Comparison of ENCODE assay signal across 8 cellular contexts in the genomic region with DNA sequence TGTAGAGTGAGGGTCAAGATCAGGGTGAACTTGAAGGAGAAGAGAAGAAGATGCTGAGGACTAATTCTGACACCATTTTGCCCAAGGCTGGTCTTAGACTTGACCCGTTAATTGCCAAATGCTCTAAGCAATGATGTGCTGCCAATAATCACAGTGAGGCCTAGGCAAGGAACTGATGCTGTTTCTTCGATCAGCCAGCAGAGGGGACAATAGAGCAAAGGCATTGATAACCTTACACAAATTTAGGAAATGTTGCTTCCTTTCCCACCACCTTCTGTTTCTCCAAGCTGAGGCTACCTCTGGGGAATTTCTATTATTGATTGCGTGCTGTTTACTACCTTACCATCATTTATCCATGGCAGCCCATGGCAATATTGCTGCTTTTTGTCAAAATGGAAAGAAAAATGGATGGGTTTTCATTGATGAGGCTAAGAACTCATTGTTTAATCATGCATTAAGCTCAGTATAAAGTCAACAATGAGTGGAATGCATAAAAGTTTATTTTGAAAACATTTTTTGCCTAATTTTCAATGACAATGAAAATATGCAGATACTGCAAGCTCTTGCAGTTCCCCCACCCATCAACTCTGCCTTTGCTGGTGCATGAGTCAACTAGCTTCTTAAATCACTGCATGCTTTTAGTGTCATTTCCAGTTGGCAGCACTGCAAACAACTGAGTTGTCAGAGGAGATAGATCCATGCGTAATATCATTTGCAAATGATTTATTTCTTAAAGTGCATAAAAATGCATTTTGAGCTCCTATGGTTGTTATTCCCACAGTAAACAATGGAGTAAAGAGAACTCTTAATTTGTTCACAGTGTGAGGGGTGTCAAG.
DNase-seq lines count a peak whose midpoint lies in the region; ATAC-seq and TF ChIP-seq lines count a peak whose summit lies in the region.

No MANE protein-coding gene starts in this region.

- H3K79me2 ChIP-seq in mesendoderm (ENCODE audit: control insufficient read depth, insufficient read depth, low read length): no peaks in the 10 kb centered on the region

- no peak overlapping the region for H4K8ac ChIP-seq in mesendoderm (ENCODE audit: low read depth, low read length)

- H4K5ac ChIP-seq in mesendoderm (ENCODE audit: low read length): no peak overlapping the region

- H3K4ac ChIP-seq in mesendoderm (ENCODE audit: low read depth, low read length): no peak overlapping the region

- H3K4me2 ChIP-seq in mesendoderm (ENCODE audit: low read length): no peak overlapping the region

- peaks cover 0 to 10% (median 3%) of the 10 kb centered on the region in 5 experiments for H3K9me3 Mint-ChIP-seq in brain

- H3K56ac ChIP-seq in mesendoderm (ENCODE audit: low read length): no peak overlapping the region

- H3K4me3 Mint-ChIP-seq in brain: no peak overlapping the region

- H3K36me3 Mint-ChIP-seq in brain: no peaks in the 10 kb centered on the region

- H2AK5ac ChIP-seq in mesendoderm (ENCODE audit: low read length): no peak overlapping the region

- no peak overlapping the region for H3K4me3 ChIP-seq in mesendoderm (ENCODE audit: low read length)

- no peaks in the 10 kb centered on the region for H3K4me1 ChIP-seq in mesendoderm (ENCODE audit: control insufficient read depth, low read depth, low read length)

- ATAC-seq in GM19395 (IDR thresholded peaks at IDR 0.05; ENCODE audit: unreplicated experiment): peak; percentile 90
- peak; percentile 75 for ATAC-seq in HG03196 (IDR thresholded peaks at IDR 0.05; ENCODE audit: unreplicated experiment)

- no peaks in the 10 kb centered on the region for H3K79me1 ChIP-seq in mesendoderm (ENCODE audit: low read length)

- H3K18ac ChIP-seq in mesendoderm (ENCODE audit: low read length): no peak overlapping the region

- no peaks in the 10 kb centered on the region for H3K27me3 ChIP-seq in mesendoderm (ENCODE audit: insufficient read depth, low read length, poor library complexity)

- H2BK120ac ChIP-seq in mesendoderm (ENCODE audit: low read depth, low read length): no peak overlapping the region

- peak; percentile 74 to 81 for TF ChIP-seq CTCF in brain (conservative IDR thresholded peaks at IDR 0.05)

- no peaks in the 10 kb centered on the region for H3K36me3 ChIP-seq in mesendoderm (ENCODE audit: control insufficient read depth, insufficient read depth, low read length)

- H3K27ac ChIP-seq in mesendoderm (ENCODE audit: low read depth, low read length): no peak overlapping the region

- H3K9ac ChIP-seq in mesendoderm (ENCODE audit: low read length): no peak overlapping the region

- H2BK5ac ChIP-seq in mesendoderm (ENCODE audit: low read length): no peak overlapping the region

- WGBS in mesendoderm (ENCODE audit: extremely low coverage, insufficient coverage, low lambda C conversion rate): no CpG with 5 or more reads among the region's 4 CpGs

- peak; percentile 34 for DNase-seq in NCI-H510A treated with DMSO at 0.1 percent for 48 hours (lab: John Stamatoyannopoulos, UW)
- DNase-seq in NCI-H510A (lab: John Stamatoyannopoulos, UW): no peak
- peak; percentile 82 for DNase-seq in NCI-H748 (lab: John Stamatoyannopoulos, UW; ENCODE audit: unreplicated experiment)
- DNase-seq in mesendoderm: peak; percentile 53
- DNase-seq in GDM1 (lab: John Stamatoyannopoulos, UW): no peak

- H3K4me1 Mint-ChIP-seq in brain: peaks cover 13% of the 10 kb centered on the region

- H3K27ac Mint-ChIP-seq in brain: peak overlapping the region in 2 of 5 experiments; percentile 21 to 46

- H2BK15ac ChIP-seq in mesendoderm (replicated peaks; ENCODE audit: low read depth): no peak overlapping the region

- peaks cover 3% of the 10 kb centered on the region for H3K27me3 Mint-ChIP-seq in brain

- no peak overlapping the region for H3K23ac ChIP-seq in mesendoderm (ENCODE audit: low read length)

Comparison
In these comparisons a context has a peak if more than half of its experiments do, and no peak if none do; other contexts are left out.
1. DNase-seq: peak in NCI-H510A treated with DMSO at 0.1 percent for 48 hours (single experiment), NCI-H748 (single experiment) and mesendoderm (single experiment); none in NCI-H510A (single experiment) and GDM1 (single experiment).